In genomic region chr7:29400435-29400834, GRCh38 we compare ENCODE assay signal across 29 cellular contexts.
"Had no signal": no experiment of that assay in that cellular context is flagged by ENCODE, and none has a peak within 500 bp of the region (broad histone marks: within the 10 kb centered on the region; RNA-seq: fewer than 3 reads in every experiment).

No MANE protein-coding gene starts in this region.

- H3K27me3 ChIP-seq: colonic mucosa, esophagus squamous epithelium, neutrophil, right atrium auricular region, testis, tibial artery had no signal

- H3K4me3 Mint-ChIP-seq: immature natural killer cell, memory B cell, natural killer cell, neural crest cell, type B pancreatic cell had no signal

- H3K27me3 Mint-ChIP-seq: type B pancreatic cell had no signal

- H3K9me3 Mint-ChIP-seq: immature natural killer cell, memory B cell, natural killer cell, neural crest cell had no signal

- H3K4me1 ChIP-seq: colonic mucosa, esophagus squamous epithelium, parathyroid adenoma, prostate gland, right atrium auricular region, testis, tibial artery had no signal

- H3K4me1 Mint-ChIP-seq: memory B cell, natural killer cell, neural crest cell had no signal

- H3K27ac ChIP-seq: colonic mucosa, esophagus squamous epithelium, neutrophil, parathyroid adenoma, prostate gland, right atrium auricular region, testis, tibial artery had no signal

- H3K36me3 ChIP-seq: colonic mucosa, esophagus squamous epithelium, neutrophil, prostate gland, right atrium auricular region, tibial artery had no signal

- H3K27ac Mint-ChIP-seq: memory B cell, natural killer cell, type B pancreatic cell had no signal

- ATAC-seq: left ventricle myocardium superior, natural killer cell, sciatic nerve had no signal

- H3K4me3 ChIP-seq: colonic mucosa, esophagus squamous epithelium, lung, prostate gland, right atrium auricular region, smooth muscle cell, testis, tibial artery had no signal

- H3K9me3 ChIP-seq: colonic mucosa, esophagus squamous epithelium, neutrophil, prostate gland, right atrium auricular region, testis, tibial artery had no signal

- H3K36me3 Mint-ChIP-seq: memory B cell, natural killer cell had no signal

- DNase-seq: colonic mucosa; dermis blood vessel endothelial cell; effector memory CD4-positive, alpha-beta T cell; erythroblast; esophagus squamous epithelium; foreskin melanocyte; hypothalamus; immature natural killer cell; islet precursor cell; left ventricle myocardium superior; natural killer cell; stimulated activated CD4-positive, alpha-beta T cell treated with anti-CD3 and anti-CD28 coated beads, Interleukin-12 subunit alpha, Interleukin-12 subunit beta, amount 100 ng/mL, for 4 hours; stimulated activated CD4-positive, alpha-beta T cell treated with anti-CD3 and anti-CD28 coated beads, Interleukin-1b, Interleukin-23, amount 100 ng/mL, for 48 hours; stimulated activated CD4-positive, alpha-beta T cell treated with anti-CD3 and anti-CD28 coated beads, Interleukin-4, amount 100 ng/mL, for 1 hour; stimulated activated CD8-positive, alpha-beta memory T cell treated with anti-CD3 and anti-CD28 coated beads, Interleukin-4, amount 100 ng/mL, for 48 hours; stimulated activated naive CD4-positive, alpha-beta T cell treated with Interleukin-2 at 50 U/mL for 16 hours; substantia nigra; testis; tibial artery had no signal
